10 cellular contexts compared by ENCODE assay signal in genomic region chr11:112655386-112655785, GRCh38.
DNase-seq lines count a peak whose midpoint lies in the region; ATAC-seq and TF ChIP-seq lines count a peak whose summit lies in the region.
"Had no signal": no experiment of that assay in that cellular context is flagged by ENCODE, and none has a peak within 500 bp of the region (broad histone marks: within the 10 kb centered on the region; RNA-seq: fewer than 3 reads in every experiment).

No MANE protein-coding gene starts in this region.

- DNase-seq in GM04503 (ENCODE audit: low read depth) (peak; percentile 85), anterior cingulate cortex (lab: John Stamatoyannopoulos, UW) (peak in 35 of 58 donors; percentile 9 to 80 (median 43)), heart left ventricle (peak; percentile 81 to 91 (median 87)), sciatic nerve (ENCODE audit: low spot score) (peak; percentile 87), GF-D8 (lab: John Stamatoyannopoulos, UW) (no peak)
- DNase-seq in stimulated activated naive CD4-positive, alpha-beta T cell treated with Interleukin-2 at 50 U/mL for 16 hours (lab: John Stamatoyannopoulos, UW), result no peak
- DNase-seq in stimulated activated CD4-positive, alpha-beta T cell treated with anti-CD3 and anti-CD28 coated beads, Interleukin-2, amount 100 ng/mL, for 48 hours, result no peak
- DNase-seq: NCI-H2171; stimulated activated naive CD4-positive, alpha-beta T cell had no signal

- intact Hi-C loops in heart left ventricle (cut with DNase I) (loop anchor here in 9 of 10 donors (5.0 to 10.0 kb wide), 9 partner anchors 119 to 459 kb away; partner anchors contain the start of gene NCAM1 (in 3 of the 9)), sciatic nerve (cut with DNase I) (no loop called here)

- H3K4me3 ChIP-seq in heart left ventricle, result no peak overlapping the region

- H3K9me3 ChIP-seq in heart left ventricle, result no peaks in the 10 kb centered on the region

- no peaks in the 10 kb centered on the region for H3K27me3 ChIP-seq in heart left ventricle

- no peak for TF ChIP-seq POLR2A in heart left ventricle (IDR thresholded peaks at IDR 0.05)

- TF ChIP-seq CTCF in heart left ventricle (IDR thresholded peaks at IDR 0.05), result peak in 4 of 12 donors; percentile 24 to 42 (median 28)

- peaks cover 0 to 51% (median 21%) of the 10 kb centered on the region in 12 donors for H3K4me1 ChIP-seq in heart left ventricle

- WGBS in heart left ventricle, 4 donors, result 3 to 13% (median 7%) methylated on average over 2 of the region's 2 CpGs

- ATAC-seq in heart left ventricle (peak; percentile 50 to 84 (median 78)), sciatic nerve (peak; percentile 94), HG03520 (IDR thresholded peaks at IDR 0.05; ENCODE audit: unreplicated experiment) (no peak)

- H3K27ac ChIP-seq in heart left ventricle, result peak overlapping the region in 8 of 12 donors; percentile 4 to 65 (median 40)

- H3K36me3 ChIP-seq in heart left ventricle, result no peaks in the 10 kb centered on the region

Comparison
In these comparisons a context has a peak if more than half of its experiments do, and no peak if none do; other contexts are left out.
1. DNase-seq: peak in GM04503 (single experiment), anterior cingulate cortex (35 of 58), heart left ventricle (5 of 5) and sciatic nerve (single experiment); none in stimulated activated naive CD4-positive, alpha-beta T cell treated with Interleukin-2 at 50 U/mL for 16 hours (single experiment), GF-D8 (single experiment) and stimulated activated CD4-positive, alpha-beta T cell treated with anti-CD3 and anti-CD28 coated beads, Interleukin-2, amount 100 ng/mL, for 48 hours (0 of 2).